In the genomic region with DNA sequence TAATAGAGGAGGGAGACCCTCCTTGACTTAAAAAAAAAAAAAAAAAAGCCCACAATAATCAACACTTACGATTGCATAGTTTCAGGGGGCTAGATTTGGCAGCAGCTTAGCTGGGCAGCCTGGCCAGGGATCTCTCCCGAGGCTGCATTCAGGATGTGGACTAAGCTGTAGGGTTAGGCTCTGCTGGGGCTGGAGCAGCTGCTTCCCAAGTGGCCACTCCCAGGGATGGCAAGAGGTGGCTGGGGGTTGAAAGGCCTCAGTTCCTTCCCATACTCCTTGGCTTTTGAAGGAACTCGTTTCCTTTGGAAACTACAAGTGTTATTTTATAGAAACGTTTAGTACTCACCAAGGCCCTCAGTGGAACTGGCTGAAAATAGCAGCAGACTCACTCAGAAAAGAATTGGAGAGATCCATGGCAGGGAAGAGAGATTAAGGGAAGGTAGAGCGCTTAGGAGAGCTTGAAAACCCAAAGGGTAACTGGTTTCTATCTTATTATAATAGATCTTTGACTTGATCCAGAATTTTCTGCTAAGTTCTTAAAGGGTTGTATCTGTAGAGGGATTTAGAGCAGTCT, we compare ENCODE assay signal across 11 cellular contexts.
DNase-seq lines count a peak whose midpoint lies in the region; ATAC-seq and TF ChIP-seq lines count a peak whose summit lies in the region.
"Had no signal": no experiment of that assay in that cellular context is flagged by ENCODE, and none has a peak within 500 bp of the region (broad histone marks: within the 10 kb centered on the region; RNA-seq: fewer than 3 reads in every experiment).

No MANE protein-coding gene starts in this region.

- H3K27me3 ChIP-seq in colonic mucosa, result no peaks in the 10 kb centered on the region
- H3K27me3 ChIP-seq in left ventricle myocardium inferior (ENCODE audit: low read depth), result no peaks in the 10 kb centered on the region
- no peaks in the 10 kb centered on the region for H3K27me3 ChIP-seq in aorta (ENCODE audit: control insufficient read depth in 1 of 2, insufficient read depth in 2 of 2, low read length in 1 of 2)
- H3K27me3 ChIP-seq: breast epithelium had no signal

- peaks cover 25% of the 10 kb centered on the region for H3K4me1 Mint-ChIP-seq in osteocyte (ENCODE audit: unreplicated experiment)
- peaks cover 0 to 7% (median 5%) of the 10 kb centered on the region in 4 donors for H3K4me1 Mint-ChIP-seq in naive thymus-derived CD8-positive, alpha-beta T cell

- peak overlapping the region; percentile 62 for H3K27ac Mint-ChIP-seq in osteocyte (ENCODE audit: unreplicated experiment)
- H3K27ac Mint-ChIP-seq in naive thymus-derived CD8-positive, alpha-beta T cell, result no peak overlapping the region
- H3K27ac Mint-ChIP-seq: T-helper 17 cell had no signal

- no peaks in the 10 kb centered on the region for H3K27me3 Mint-ChIP-seq in osteocyte (ENCODE audit: unreplicated experiment)
- H3K27me3 Mint-ChIP-seq in naive thymus-derived CD8-positive, alpha-beta T cell, result no peaks in the 10 kb centered on the region
- H3K27me3 Mint-ChIP-seq: T-helper 17 cell had no signal

- H3K4me3 ChIP-seq in colonic mucosa (no peak overlapping the region), left ventricle myocardium inferior (no peak overlapping the region), aorta (ENCODE audit: low read length in 2 of 2) (no peak overlapping the region)
- H3K4me3 ChIP-seq: breast epithelium had no signal

- H3K4me1 ChIP-seq in colonic mucosa, result no peaks in the 10 kb centered on the region
- peaks cover 76% of the 10 kb centered on the region for H3K4me1 ChIP-seq in left ventricle myocardium inferior
- H3K4me1 ChIP-seq in aorta (ENCODE audit: control insufficient read depth in 1 of 2, insufficient read depth in 2 of 2, low read length in 2 of 2), result peaks cover 3 to 5% of the 10 kb centered on the region in 2 donors

- peak overlapping the region in 1 of 2 donors; percentile 59 for H3K9ac ChIP-seq in colonic mucosa (ENCODE audit: low read depth in 2 of 2, low read length in 2 of 2)

- ATAC-seq in aorta (ENCODE audit: low FRiP score) (peak; percentile 72), HG03025 (IDR thresholded peaks at IDR 0.05; ENCODE audit: low FRiP score, unreplicated experiment) (no peak)
- no peak for ATAC-seq in naive thymus-derived CD8-positive, alpha-beta T cell
- ATAC-seq: T-helper 17 cell had no signal

- DNase-seq in colonic mucosa (peak; percentile 44), left ventricle myocardium inferior (peak; percentile 35), osteocyte (ENCODE audit: extremely low spot score, unreplicated experiment) (no peak), aorta (peak in 1 of 2 donors; percentile 61), cerebellum (ENCODE audit: low spot score) (no peak)
- DNase-seq in naive thymus-derived CD8-positive, alpha-beta T cell, result no peak
- DNase-seq: DMS53; stimulated activated CD4-positive, alpha-beta T cell treated with anti-CD3 and anti-CD28 coated beads, Interleukin-15, amount 100 ng/mL, for 24 hours; T-helper 17 cell had no signal

- intact Hi-C loops in colonic mucosa (cut with DNase I) (no loop called here), left ventricle myocardium inferior (cut with micrococcal nuclease) (no loop called here), aorta (cut with DNase I) (no loop called here)

- POLR2A ChIA-PET in naive thymus-derived CD8-positive, alpha-beta T cell (lab: Charles Lee), result interaction anchor here (0.6 kb wide), 1 partner anchor 103 kb away, joined by 3 read pairs; no protein-coding TSS in a partner anchor

- TF ChIP-seq CTCF in colonic mucosa (IDR thresholded peaks at IDR 0.05) (no peak), left ventricle myocardium inferior (IDR thresholded peaks at IDR 0.05; ENCODE audit: borderline replicate concordance) (no peak), osteocyte (IDR thresholded peaks at IDR 0.05) (no peak)

- peaks cover 19% of the 10 kb centered on the region for H3K36me3 Mint-ChIP-seq in osteocyte (ENCODE audit: unreplicated experiment)
- H3K36me3 Mint-ChIP-seq in naive thymus-derived CD8-positive, alpha-beta T cell, result peaks cover 10 to 60% (median 13%) of the 10 kb centered on the region in 3 donors

- no peaks in the 10 kb centered on the region for H3K36me3 ChIP-seq in colonic mucosa
- H3K36me3 ChIP-seq in left ventricle myocardium inferior, result peaks cover 10% of the 10 kb centered on the region
- H3K36me3 ChIP-seq in aorta (ENCODE audit: control insufficient read depth in 1 of 2, insufficient read depth in 2 of 2, low read length in 1 of 2), result no peaks in the 10 kb centered on the region
- H3K36me3 ChIP-seq: breast epithelium had no signal

- H3K9me3 ChIP-seq in colonic mucosa, result no peaks in the 10 kb centered on the region
- H3K9me3 ChIP-seq in left ventricle myocardium inferior (replicated peaks), result no peaks in the 10 kb centered on the region
- H3K9me3 ChIP-seq in aorta (ENCODE audit: control insufficient read depth, low read length), result no peaks in the 10 kb centered on the region
- H3K9me3 ChIP-seq: breast epithelium had no signal

- H3K27ac ChIP-seq in colonic mucosa (peak overlapping the region; percentile 85), left ventricle myocardium inferior (replicated peaks) (peak overlapping the region; percentile 85), aorta (ENCODE audit: low read depth in 1 of 2, low read length in 2 of 2) (peak overlapping the region; percentile 86 to 87)

- no peaks in the 10 kb centered on the region for H3K9me3 Mint-ChIP-seq in osteocyte (ENCODE audit: unreplicated experiment)
- no peaks in the 10 kb centered on the region for H3K9me3 Mint-ChIP-seq in naive thymus-derived CD8-positive, alpha-beta T cell

- no peak overlapping the region for H3K4me3 Mint-ChIP-seq in osteocyte (ENCODE audit: unreplicated experiment)
- H3K4me3 Mint-ChIP-seq in naive thymus-derived CD8-positive, alpha-beta T cell, result no peak overlapping the region
- H3K4me3 Mint-ChIP-seq: T-helper 17 cell had no signal

- WGBS in aorta, 2 donors, result 4 to 6% methylated on average over 5 of the region's 5 CpGs

Comparison
In these comparisons a context has a peak if more than half of its experiments do, and no peak if none do; other contexts are left out.
1. DNase-seq: peak in colonic mucosa (single experiment) and left ventricle myocardium inferior (single experiment); none in osteocyte (single experiment), cerebellum (single experiment) and naive thymus-derived CD8-positive, alpha-beta T cell (0 of 10).
2. Peak in every context shown above with its lines, with median percentiles within 50 percentile points of each other: H3K27ac ChIP-seq.